Comparison of ENCODE assay signal across 1 cellular context in genomic region chr19:2740314-2740656, GRCh38.
TF ChIP-seq lines count a peak whose summit lies in the region.

No MANE protein-coding gene starts in this region.

TF ChIP-seq in GM23338, 12 proteins besides CTCF, POLR2A, EP300 and RAD21 (continued from another document):
- TF ChIP-seq ZNF462 (CRISPR knock-in tag; IDR thresholded peaks at IDR 0.05) (no peak), POLR2AphosphoS5 (IDR thresholded peaks at IDR 0.05; ENCODE audit: low read depth) (no peak), EZH2 (IDR thresholded peaks at IDR 0.05; ENCODE audit: low read depth, unreplicated experiment) (no peak), NANOG (IDR thresholded peaks at IDR 0.05; ENCODE audit: borderline replicate concordance) (no peak), CREB1 (CRISPR knock-in tag; IDR thresholded peaks at IDR 0.05; ENCODE audit: low read depth) (no peak), STAT1 (IDR thresholded peaks at IDR 0.05; ENCODE audit: unreplicated experiment) (no peak), REST (IDR thresholded peaks at IDR 0.05; ENCODE audit: unreplicated experiment) (no peak)
